ENCODE assay signal across 32 cellular contexts in the genomic region with DNA sequence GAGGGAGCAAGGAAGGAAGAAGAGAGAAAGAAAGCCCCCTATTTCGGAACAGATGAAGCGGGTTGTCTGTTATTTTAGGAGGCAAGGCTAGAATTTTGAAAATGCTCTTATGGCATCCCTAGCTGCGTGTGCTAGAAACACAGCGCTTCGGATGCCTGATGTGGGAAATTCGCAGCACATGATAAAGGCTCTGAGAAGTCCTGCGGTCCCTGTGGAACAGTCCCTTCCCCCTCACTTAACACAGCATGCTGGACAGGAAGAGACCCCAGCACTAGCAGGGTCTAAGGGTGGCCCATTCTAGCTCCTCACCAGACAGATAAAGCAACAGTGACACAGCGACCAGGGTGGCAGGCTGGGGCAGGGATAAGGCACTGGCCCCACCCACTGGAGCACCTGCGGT.
"Had no signal": no experiment of that assay in that cellular context is flagged by ENCODE, and none has a peak within 500 bp of the region (broad histone marks: within the 10 kb centered on the region; RNA-seq: fewer than 3 reads in every experiment).

No MANE protein-coding gene starts in this region.

- H3K36me3 Mint-ChIP-seq: immature natural killer cell; mesothelial cell of epicardium; naive B cell; natural killer cell treated with Interleukin-12 subunit alpha and Interleukin-12 subunit beta and Interleukin-15 and Interleukin-18, amount 100 ng/mL, for 72 hours; stimulated activated effector memory CD8-positive, alpha-beta T cell treated with anti-CD3 and anti-CD28 coated beads, Interleukin-12 subunit alpha, Interleukin-12 subunit beta, amount 100 ng/mL, for 72 hours had no signal

- DNase-seq: hypothalamus; immature natural killer cell; kidney; left colon; left ventricle myocardium inferior; mesendoderm; naive B cell; nucleus accumbens; pancreas; posterior cingulate gyrus; retina; right cardiac atrium; stimulated activated CD4-positive, alpha-beta T cell treated with anti-CD3 and anti-CD28 coated beads, Interleukin-12 subunit alpha, Interleukin-12 subunit beta, amount 100 ng/mL, for 4 hours; stimulated activated CD4-positive, alpha-beta T cell treated with anti-CD3 and anti-CD28 coated beads, Interleukin-15, amount 100 ng/mL, for 24 hours; stimulated activated CD4-positive, alpha-beta T cell treated with anti-CD3 and anti-CD28 coated beads, Interleukin-2, amount 100 ng/mL, for 24 hours; stimulated activated CD4-positive, alpha-beta T cell treated with anti-CD3 and anti-CD28 coated beads, Interleukin-4, amount 100 ng/mL, for 1 hour; stimulated activated naive CD4-positive, alpha-beta T cell; tibial artery; trophoblast cell; upper lobe of right lung had no signal

- H3K9me3 Mint-ChIP-seq: immature natural killer cell; mesothelial cell of epicardium; natural killer cell treated with Interleukin-12 subunit alpha and Interleukin-12 subunit beta and Interleukin-15 and Interleukin-18, amount 100 ng/mL, for 72 hours; stimulated activated effector memory CD8-positive, alpha-beta T cell treated with anti-CD3 and anti-CD28 coated beads, Interleukin-12 subunit alpha, Interleukin-12 subunit beta, amount 100 ng/mL, for 72 hours; stimulated activated naive CD8-positive, alpha-beta T cell treated with anti-CD3 and anti-CD28 coated beads, Interleukin-15, Interleukin-2, amounts not matched to agents 100 ng/mL and 50 ng/mL, for 24 hours had no signal

- H3K27ac ChIP-seq: left ventricle myocardium inferior, pancreas, prostate gland, skin epidermis, suprapubic skin, thoracic aorta, tibial artery, upper lobe of right lung had no signal

- FAIRE-seq: islet of Langerhans, kidney, pancreas, urothelium cell line had no signal

- ATAC-seq: left colon; natural killer cell treated with Interleukin-12 subunit alpha and Interleukin-12 subunit beta and Interleukin-15 and Interleukin-18, amount 100 ng/mL, for 72 hours; pancreas; right cardiac atrium; sciatic nerve; stimulated activated effector memory CD8-positive, alpha-beta T cell treated with anti-CD3 and anti-CD28 coated beads, Interleukin-12 subunit alpha, Interleukin-12 subunit beta, amount 100 ng/mL, for 72 hours; upper lobe of right lung had no signal

- H3K4me3 Mint-ChIP-seq: immature natural killer cell; mesothelial cell of epicardium; natural killer cell treated with Interleukin-12 subunit alpha and Interleukin-12 subunit beta and Interleukin-15 and Interleukin-18, amount 100 ng/mL, for 72 hours; stimulated activated effector memory CD8-positive, alpha-beta T cell treated with anti-CD3 and anti-CD28 coated beads, Interleukin-12 subunit alpha, Interleukin-12 subunit beta, amount 100 ng/mL, for 72 hours; stimulated activated naive CD8-positive, alpha-beta T cell treated with anti-CD3 and anti-CD28 coated beads, Interleukin-15, Interleukin-2, amounts not matched to agents 100 ng/mL and 50 ng/mL, for 24 hours had no signal

- H3K9me3 ChIP-seq: left ventricle myocardium inferior, pancreas, prostate gland, suprapubic skin, thoracic aorta, tibial artery, upper lobe of right lung had no signal

- H3K27ac Mint-ChIP-seq: mesothelial cell of epicardium; natural killer cell treated with Interleukin-12 subunit alpha and Interleukin-12 subunit beta and Interleukin-15 and Interleukin-18, amount 100 ng/mL, for 72 hours; stimulated activated effector memory CD8-positive, alpha-beta T cell treated with anti-CD3 and anti-CD28 coated beads, Interleukin-12 subunit alpha, Interleukin-12 subunit beta, amount 100 ng/mL, for 72 hours; stimulated activated naive CD8-positive, alpha-beta T cell treated with anti-CD3 and anti-CD28 coated beads, Interleukin-15, Interleukin-2, amounts not matched to agents 100 ng/mL and 50 ng/mL, for 24 hours had no signal

- H3K4me3 ChIP-seq: left ventricle myocardium inferior, lung, pancreas, prostate gland, skin epidermis, suprapubic skin, thoracic aorta, tibial artery, upper lobe of right lung had no signal

- H3K27me3 ChIP-seq: pancreas, upper lobe of right lung had no signal

- H3K36me3 ChIP-seq: left ventricle myocardium inferior, pancreas, prostate gland, suprapubic skin, thoracic aorta, tibial artery, upper lobe of right lung had no signal

- H3K4me1 ChIP-seq: prostate gland had no signal
